1 cellular context compared by ENCODE assay signal in genomic region chr7:126700807-126701604, GRCh38.
A peak's percentile ranks its signal among the peaks of the same experiment; 100 is the strongest.
TF ChIP-seq lines count a peak whose summit lies in the region.

No MANE protein-coding gene starts in this region.

TF ChIP-seq in GM12878, 131 proteins besides CTCF, POLR2A, EP300 and RAD21 (continued from another document and continues in another):
- TF ChIP-seq, protein P1, sequence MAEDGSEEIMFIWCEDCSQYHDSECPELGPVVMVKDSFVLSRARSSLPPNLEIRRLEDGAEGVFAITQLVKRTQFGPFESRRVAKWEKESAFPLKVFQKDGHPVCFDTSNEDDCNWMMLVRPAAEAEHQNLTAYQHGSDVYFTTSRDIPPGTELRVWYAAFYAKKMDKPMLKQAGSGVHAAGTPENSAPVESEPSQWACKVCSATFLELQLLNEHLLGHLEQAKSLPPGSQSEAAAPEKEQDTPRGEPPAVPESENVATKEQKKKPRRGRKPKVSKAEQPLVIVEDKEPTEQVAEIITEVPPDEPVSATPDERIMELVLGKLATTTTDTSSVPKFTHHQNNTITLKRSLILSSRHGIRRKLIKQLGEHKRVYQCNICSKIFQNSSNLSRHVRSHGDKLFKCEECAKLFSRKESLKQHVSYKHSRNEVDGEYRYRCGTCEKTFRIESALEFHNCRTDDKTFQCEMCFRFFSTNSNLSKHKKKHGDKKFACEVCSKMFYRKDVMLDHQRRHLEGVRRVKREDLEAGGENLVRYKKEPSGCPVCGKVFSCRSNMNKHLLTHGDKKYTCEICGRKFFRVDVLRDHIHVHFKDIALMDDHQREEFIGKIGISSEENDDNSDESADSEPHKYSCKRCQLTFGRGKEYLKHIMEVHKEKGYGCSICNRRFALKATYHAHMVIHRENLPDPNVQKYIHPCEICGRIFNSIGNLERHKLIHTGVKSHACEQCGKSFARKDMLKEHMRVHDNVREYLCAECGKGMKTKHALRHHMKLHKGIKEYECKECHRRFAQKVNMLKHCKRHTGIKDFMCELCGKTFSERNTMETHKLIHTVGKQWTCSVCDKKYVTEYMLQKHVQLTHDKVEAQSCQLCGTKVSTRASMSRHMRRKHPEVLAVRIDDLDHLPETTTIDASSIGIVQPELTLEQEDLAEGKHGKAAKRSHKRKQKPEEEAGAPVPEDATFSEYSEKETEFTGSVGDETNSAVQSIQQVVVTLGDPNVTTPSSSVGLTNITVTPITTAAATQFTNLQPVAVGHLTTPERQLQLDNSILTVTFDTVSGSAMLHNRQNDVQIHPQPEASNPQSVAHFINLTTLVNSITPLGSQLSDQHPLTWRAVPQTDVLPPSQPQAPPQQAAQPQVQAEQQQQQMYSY (CRISPR knock-in tag; IDR thresholded peaks at IDR 0.05): no peak
- TF ChIP-seq NFYA (IDR thresholded peaks at IDR 0.05; ENCODE audit: borderline replicate concordance, low read depth, low read length): no peak
- peak; percentile 87 for TF ChIP-seq ZBED1 (IDR thresholded peaks at IDR 0.05; ENCODE audit: borderline replicate concordance)
- peak; percentile 97 for TF ChIP-seq MLLT1 (IDR thresholded peaks at IDR 0.05)
- TF ChIP-seq NR2F1 (conservative IDR thresholded peaks at IDR 0.05): peak; percentile 56
- TF ChIP-seq, protein P2, sequence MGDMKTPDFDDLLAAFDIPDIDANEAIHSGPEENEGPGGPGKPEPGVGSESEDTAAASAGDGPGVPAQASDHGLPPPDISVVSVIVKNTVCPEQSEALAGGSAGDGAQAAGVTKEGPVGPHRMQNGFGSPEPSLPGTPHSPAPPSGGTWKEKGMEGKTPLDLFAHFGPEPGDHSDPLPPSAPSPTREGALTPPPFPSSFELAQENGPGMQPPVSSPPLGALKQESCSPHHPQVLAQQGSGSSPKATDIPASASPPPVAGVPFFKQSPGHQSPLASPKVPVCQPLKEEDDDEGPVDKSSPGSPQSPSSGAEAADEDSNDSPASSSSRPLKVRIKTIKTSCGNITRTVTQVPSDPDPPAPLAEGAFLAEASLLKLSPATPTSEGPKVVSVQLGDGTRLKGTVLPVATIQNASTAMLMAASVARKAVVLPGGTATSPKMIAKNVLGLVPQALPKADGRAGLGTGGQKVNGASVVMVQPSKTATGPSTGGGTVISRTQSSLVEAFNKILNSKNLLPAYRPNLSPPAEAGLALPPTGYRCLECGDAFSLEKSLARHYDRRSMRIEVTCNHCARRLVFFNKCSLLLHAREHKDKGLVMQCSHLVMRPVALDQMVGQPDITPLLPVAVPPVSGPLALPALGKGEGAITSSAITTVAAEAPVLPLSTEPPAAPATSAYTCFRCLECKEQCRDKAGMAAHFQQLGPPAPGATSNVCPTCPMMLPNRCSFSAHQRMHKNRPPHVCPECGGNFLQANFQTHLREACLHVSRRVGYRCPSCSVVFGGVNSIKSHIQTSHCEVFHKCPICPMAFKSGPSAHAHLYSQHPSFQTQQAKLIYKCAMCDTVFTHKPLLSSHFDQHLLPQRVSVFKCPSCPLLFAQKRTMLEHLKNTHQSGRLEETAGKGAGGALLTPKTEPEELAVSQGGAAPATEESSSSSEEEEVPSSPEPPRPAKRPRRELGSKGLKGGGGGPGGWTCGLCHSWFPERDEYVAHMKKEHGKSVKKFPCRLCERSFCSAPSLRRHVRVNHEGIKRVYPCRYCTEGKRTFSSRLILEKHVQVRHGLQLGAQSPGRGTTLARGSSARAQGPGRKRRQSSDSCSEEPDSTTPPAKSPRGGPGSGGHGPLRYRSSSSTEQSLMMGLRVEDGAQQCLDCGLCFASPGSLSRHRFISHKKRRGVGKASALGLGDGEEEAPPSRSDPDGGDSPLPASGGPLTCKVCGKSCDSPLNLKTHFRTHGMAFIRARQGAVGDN (IDR thresholded peaks at IDR 0.05): peak; percentile 80
- TF ChIP-seq HDGF (IDR thresholded peaks at IDR 0.05): no peak
- peak; percentile 74; the same call in 1 of the 2 replicates for TF ChIP-seq ELK1 (IDR thresholded peaks at IDR 0.05; ENCODE audit: low read depth, low read length)
- TF ChIP-seq FOXK2 (IDR thresholded peaks at IDR 0.05): no peak
- peak; percentile 96 for TF ChIP-seq EED (IDR thresholded peaks at IDR 0.05; ENCODE audit: low read depth)
- no peak for TF ChIP-seq CHD4 (IDR thresholded peaks at IDR 0.05)
- TF ChIP-seq, protein P3, sequence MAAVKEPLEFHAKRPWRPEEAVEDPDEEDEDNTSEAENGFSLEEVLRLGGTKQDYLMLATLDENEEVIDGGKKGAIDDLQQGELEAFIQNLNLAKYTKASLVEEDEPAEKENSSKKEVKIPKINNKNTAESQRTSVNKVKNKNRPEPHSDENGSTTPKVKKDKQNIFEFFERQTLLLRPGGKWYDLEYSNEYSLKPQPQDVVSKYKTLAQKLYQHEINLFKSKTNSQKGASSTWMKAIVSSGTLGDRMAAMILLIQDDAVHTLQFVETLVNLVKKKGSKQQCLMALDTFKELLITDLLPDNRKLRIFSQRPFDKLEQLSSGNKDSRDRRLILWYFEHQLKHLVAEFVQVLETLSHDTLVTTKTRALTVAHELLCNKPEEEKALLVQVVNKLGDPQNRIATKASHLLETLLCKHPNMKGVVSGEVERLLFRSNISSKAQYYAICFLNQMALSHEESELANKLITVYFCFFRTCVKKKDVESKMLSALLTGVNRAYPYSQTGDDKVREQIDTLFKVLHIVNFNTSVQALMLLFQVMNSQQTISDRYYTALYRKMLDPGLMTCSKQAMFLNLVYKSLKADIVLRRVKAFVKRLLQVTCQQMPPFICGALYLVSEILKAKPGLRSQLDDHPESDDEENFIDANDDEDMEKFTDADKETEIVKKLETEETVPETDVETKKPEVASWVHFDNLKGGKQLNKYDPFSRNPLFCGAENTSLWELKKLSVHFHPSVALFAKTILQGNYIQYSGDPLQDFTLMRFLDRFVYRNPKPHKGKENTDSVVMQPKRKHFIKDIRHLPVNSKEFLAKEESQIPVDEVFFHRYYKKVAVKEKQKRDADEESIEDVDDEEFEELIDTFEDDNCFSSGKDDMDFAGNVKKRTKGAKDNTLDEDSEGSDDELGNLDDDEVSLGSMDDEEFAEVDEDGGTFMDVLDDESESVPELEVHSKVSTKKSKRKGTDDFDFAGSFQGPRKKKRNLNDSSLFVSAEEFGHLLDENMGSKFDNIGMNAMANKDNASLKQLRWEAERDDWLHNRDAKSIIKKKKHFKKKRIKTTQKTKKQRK (IDR thresholded peaks at IDR 0.05; ENCODE audit: low read depth, low read length): no peak
- TF ChIP-seq EZH2 (IDR thresholded peaks at IDR 0.05; ENCODE audit: borderline replicate concordance, control insufficient read depth, low read depth, low read length): no peak
- 0 out of 2 replicates have a peak, but pooled peaks have one; percentile 47 for TF ChIP-seq STAT1 (conservative IDR thresholded peaks at IDR 0.05)
- TF ChIP-seq, protein P4, sequence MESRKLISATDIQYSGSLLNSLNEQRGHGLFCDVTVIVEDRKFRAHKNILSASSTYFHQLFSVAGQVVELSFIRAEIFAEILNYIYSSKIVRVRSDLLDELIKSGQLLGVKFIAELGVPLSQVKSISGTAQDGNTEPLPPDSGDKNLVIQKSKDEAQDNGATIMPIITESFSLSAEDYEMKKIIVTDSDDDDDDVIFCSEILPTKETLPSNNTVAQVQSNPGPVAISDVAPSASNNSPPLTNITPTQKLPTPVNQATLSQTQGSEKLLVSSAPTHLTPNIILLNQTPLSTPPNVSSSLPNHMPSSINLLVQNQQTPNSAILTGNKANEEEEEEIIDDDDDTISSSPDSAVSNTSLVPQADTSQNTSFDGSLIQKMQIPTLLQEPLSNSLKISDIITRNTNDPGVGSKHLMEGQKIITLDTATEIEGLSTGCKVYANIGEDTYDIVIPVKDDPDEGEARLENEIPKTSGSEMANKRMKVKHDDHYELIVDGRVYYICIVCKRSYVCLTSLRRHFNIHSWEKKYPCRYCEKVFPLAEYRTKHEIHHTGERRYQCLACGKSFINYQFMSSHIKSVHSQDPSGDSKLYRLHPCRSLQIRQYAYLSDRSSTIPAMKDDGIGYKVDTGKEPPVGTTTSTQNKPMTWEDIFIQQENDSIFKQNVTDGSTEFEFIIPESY (IDR thresholded peaks at IDR 0.05): no peak
- TF ChIP-seq, protein P5, sequence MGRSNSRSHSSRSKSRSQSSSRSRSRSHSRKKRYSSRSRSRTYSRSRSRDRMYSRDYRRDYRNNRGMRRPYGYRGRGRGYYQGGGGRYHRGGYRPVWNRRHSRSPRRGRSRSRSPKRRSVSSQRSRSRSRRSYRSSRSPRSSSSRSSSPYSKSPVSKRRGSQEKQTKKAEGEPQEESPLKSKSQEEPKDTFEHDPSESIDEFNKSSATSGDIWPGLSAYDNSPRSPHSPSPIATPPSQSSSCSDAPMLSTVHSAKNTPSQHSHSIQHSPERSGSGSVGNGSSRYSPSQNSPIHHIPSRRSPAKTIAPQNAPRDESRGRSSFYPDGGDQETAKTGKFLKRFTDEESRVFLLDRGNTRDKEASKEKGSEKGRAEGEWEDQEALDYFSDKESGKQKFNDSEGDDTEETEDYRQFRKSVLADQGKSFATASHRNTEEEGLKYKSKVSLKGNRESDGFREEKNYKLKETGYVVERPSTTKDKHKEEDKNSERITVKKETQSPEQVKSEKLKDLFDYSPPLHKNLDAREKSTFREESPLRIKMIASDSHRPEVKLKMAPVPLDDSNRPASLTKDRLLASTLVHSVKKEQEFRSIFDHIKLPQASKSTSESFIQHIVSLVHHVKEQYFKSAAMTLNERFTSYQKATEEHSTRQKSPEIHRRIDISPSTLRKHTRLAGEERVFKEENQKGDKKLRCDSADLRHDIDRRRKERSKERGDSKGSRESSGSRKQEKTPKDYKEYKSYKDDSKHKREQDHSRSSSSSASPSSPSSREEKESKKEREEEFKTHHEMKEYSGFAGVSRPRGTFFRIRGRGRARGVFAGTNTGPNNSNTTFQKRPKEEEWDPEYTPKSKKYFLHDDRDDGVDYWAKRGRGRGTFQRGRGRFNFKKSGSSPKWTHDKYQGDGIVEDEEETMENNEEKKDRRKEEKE (IDR thresholded peaks at IDR 0.05): no peak
- no peak for TF ChIP-seq STAT3 (IDR thresholded peaks at IDR 0.05; ENCODE audit: low read depth, low read length)
- TF ChIP-seq RELA (IDR thresholded peaks at IDR 0.05; ENCODE audit: borderline replicate concordance, partially characterized antibody): peak; percentile 70
- TF ChIP-seq CREM (IDR thresholded peaks at IDR 0.05; ENCODE audit: low read depth): peak; percentile 95
- peak; percentile 86 for TF ChIP-seq TAF1 (IDR thresholded peaks at IDR 0.05; ENCODE audit: borderline replicate concordance, low read depth, low read length)
- TF ChIP-seq, protein P6, sequence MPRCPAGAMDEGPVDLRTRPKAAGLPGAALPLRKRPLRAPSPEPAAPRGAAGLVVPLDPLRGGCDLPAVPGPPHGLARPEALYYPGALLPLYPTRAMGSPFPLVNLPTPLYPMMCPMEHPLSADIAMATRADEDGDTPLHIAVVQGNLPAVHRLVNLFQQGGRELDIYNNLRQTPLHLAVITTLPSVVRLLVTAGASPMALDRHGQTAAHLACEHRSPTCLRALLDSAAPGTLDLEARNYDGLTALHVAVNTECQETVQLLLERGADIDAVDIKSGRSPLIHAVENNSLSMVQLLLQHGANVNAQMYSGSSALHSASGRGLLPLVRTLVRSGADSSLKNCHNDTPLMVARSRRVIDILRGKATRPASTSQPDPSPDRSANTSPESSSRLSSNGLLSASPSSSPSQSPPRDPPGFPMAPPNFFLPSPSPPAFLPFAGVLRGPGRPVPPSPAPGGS (IDR thresholded peaks at IDR 0.05; ENCODE audit: borderline replicate concordance, insufficient read depth, low read depth, low read length, poor library complexity, severe bottlenecking): peak; percentile 94
- peak; percentile 60; the same call in 1 of the 2 replicates for TF ChIP-seq ZBTB40 (IDR thresholded peaks at IDR 0.05; ENCODE audit: borderline replicate concordance)
- peak; percentile 88; the same call in 1 of the 2 replicates for TF ChIP-seq TARDBP (IDR thresholded peaks at IDR 0.05; ENCODE audit: borderline replicate concordance)
- peak; percentile 29; the same call in 1 of the 2 replicates for TF ChIP-seq ASH2L (IDR thresholded peaks at IDR 0.05; ENCODE audit: borderline replicate concordance, low read depth)
